8 cellular contexts compared by ENCODE assay signal in genomic region chr5:56190500-56190899, GRCh38. TPM values are rescaled to one million over a fixed set of nuclear protein-coding genes. Genes with fewer than 3 reads are reported as not detected.
A peak's percentile ranks its signal among the peaks of the same experiment; 100 is the strongest.
DNase-seq lines count a peak whose midpoint lies in the region; ATAC-seq and TF ChIP-seq lines count a peak whose summit lies in the region.
"Had no signal": no experiment of that assay in that cellular context is flagged by ENCODE, and none has a peak within 500 bp of the region (broad histone marks: within the 10 kb centered on the region; RNA-seq: fewer than 3 reads in every experiment).

No MANE protein-coding gene starts in this region.

- ATAC-seq in left lung = peak; percentile 57
- ATAC-seq in GM19455 (IDR thresholded peaks at IDR 0.05; ENCODE audit: unreplicated experiment) = no peak
- ATAC-seq in GM21528 (IDR thresholded peaks at IDR 0.05; ENCODE audit: low FRiP score, unreplicated experiment) = no peak
- ATAC-seq in GM21576 (IDR thresholded peaks at IDR 0.05; ENCODE audit: unreplicated experiment) = no peak

- in situ Hi-C loops in KBM-7 (cut with MboI; ENCODE audit: low pct_unique_long_range_greater_than_20kb, low sequenced_read_pairs) = no loop called here

- peaks cover 3 to 27% of the 10 kb centered on the region in 2 donors for H3K4me1 ChIP-seq in left lung

- no peak for TF ChIP-seq CTCF in left lung (IDR thresholded peaks at IDR 0.05)

- H3K27ac ChIP-seq in left lung = peak overlapping the region in 1 of 2 donors; percentile 29
- H3K27ac ChIP-seq: VCaP had no signal

- DNase-seq in EH (ENCODE audit: low read depth) (peak; percentile 88), KBM-7 (peak; percentile 32), astrocyte of the hippocampus (ENCODE audit: low read depth, low spot score) (peak; percentile 40), left lung (peak in 1 of 2 donors; percentile 66)

- no peaks in the 10 kb centered on the region for H3K9me3 ChIP-seq in left lung

- H3K4me3 ChIP-seq in left lung = no peak overlapping the region

- no peaks in the 10 kb centered on the region for H3K27me3 ChIP-seq in left lung

- intact Hi-C loops in left lung (cut with DNase I) = no loop called here

- H3K36me3 ChIP-seq in left lung = no peaks in the 10 kb centered on the region

RNA-seq across cellular contexts. Expression of gene ANKRD55, which starts 42.6 kb away (rescaled TPM):
- total RNA-seq in left lung = under 1 TPM; 0.20 to 0.94 TPM
